ENCODE assay signal across 3 cellular contexts in the genomic region with DNA sequence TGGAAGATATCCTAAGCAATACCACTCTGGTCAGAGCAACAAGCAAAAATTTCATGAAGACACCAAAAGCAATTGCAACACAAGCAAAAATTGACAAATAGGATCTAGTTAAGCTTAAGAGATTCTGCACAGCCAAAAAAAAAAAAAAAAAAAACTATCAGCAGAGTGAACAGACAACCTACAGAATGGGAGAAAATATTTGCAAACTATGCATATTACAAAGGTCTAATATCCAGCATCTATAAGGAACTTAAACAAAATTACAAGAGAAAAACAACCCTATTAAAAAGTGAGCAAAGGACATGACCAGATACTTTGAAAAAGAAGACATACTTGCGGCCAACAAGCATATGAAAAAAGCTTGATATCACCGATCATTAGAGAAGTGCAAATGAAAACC.
TF ChIP-seq lines count a peak whose summit lies in the region.

No MANE protein-coding gene starts in this region.

TF ChIP-seq in HepG2, 621 proteins besides CTCF, POLR2A, EP300 and RAD21:
- TF ChIP-seq, protein P1, sequence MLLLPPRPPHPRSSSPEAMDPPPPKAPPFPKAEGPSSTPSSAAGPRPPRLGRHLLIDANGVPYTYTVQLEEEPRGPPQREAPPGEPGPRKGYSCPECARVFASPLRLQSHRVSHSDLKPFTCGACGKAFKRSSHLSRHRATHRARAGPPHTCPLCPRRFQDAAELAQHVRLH (CRISPR knock-in tag; IDR thresholded peaks at IDR 0.05; ENCODE audit: borderline replicate concordance, low read depth), result no peak
- TF ChIP-seq MAFK (conservative IDR thresholded peaks at IDR 0.05 in 1 of 2, IDR thresholded peaks at IDR 0.05 in 1 of 2; ENCODE audit: low read length in 2 of 2), result peak; percentile 7 to 45; a peak in 2 of 4 replicates

TF ChIP-seq in A549, 52 proteins besides CTCF, POLR2A, EP300 and RAD21:
- TF ChIP-seq RNF2 (IDR thresholded peaks at IDR 0.05; ENCODE audit: borderline replicate concordance, low read depth) (no peak), MAFK (IDR thresholded peaks at IDR 0.05; ENCODE audit: partially characterized antibody) (peak; percentile 17), TFCP2L1 (CRISPR knock-in tag; IDR thresholded peaks at IDR 0.05) (no peak)
- TF ChIP-seq, protein P2, sequence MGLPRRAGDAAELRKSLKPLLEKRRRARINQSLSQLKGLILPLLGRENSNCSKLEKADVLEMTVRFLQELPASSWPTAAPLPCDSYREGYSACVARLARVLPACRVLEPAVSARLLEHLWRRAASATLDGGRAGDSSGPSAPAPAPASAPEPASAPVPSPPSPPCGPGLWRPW (IDR thresholded peaks at IDR 0.05), result no peak

TF ChIP-seq in K562, 482 proteins besides CTCF, POLR2A, EP300 and RAD21:
- TF ChIP-seq MYC (IDR thresholded peaks at IDR 0.05; ENCODE audit: low read depth, low read length) (no peak), MYC (CRISPR knock-in tag; IDR thresholded peaks at IDR 0.05; ENCODE audit: borderline replicate concordance, low read depth) (no peak), MAFG (tag; conservative IDR thresholded peaks at IDR 0.05) (peak; percentile 44; the same call in 1 of the 2 replicates), FOXA3 (CRISPR knock-in tag; conservative IDR thresholded peaks at IDR 0.05 in 1 of 2, IDR thresholded peaks at IDR 0.05 in 1 of 2) (no peak), ARID2 (IDR thresholded peaks at IDR 0.05) (no peak), RNF2 (IDR thresholded peaks at IDR 0.05) (no peak), ZNF584 (CRISPR knock-in tag; IDR thresholded peaks at IDR 0.05; ENCODE audit: low read depth) (no peak), C11orf30 (IDR thresholded peaks at IDR 0.05; ENCODE audit: low read depth) (peak; percentile 70), TRIM28 (IDR thresholded peaks at IDR 0.05) (no peak), MTA3 (IDR thresholded peaks at IDR 0.05; ENCODE audit: borderline replicate concordance) (no peak), NFE2L1 (tag; IDR thresholded peaks at IDR 0.05; ENCODE audit: borderline replicate concordance, low read depth) (no peak), ZNF316 (IDR thresholded peaks at IDR 0.05) (peak; percentile 87; the same call in 1 of the 2 replicates), ZNF77 (CRISPR knock-in tag; IDR thresholded peaks at IDR 0.05) (no peak), CREM (IDR thresholded peaks at IDR 0.05; ENCODE audit: low read depth) (no peak)
- TF ChIP-seq, protein P3, sequence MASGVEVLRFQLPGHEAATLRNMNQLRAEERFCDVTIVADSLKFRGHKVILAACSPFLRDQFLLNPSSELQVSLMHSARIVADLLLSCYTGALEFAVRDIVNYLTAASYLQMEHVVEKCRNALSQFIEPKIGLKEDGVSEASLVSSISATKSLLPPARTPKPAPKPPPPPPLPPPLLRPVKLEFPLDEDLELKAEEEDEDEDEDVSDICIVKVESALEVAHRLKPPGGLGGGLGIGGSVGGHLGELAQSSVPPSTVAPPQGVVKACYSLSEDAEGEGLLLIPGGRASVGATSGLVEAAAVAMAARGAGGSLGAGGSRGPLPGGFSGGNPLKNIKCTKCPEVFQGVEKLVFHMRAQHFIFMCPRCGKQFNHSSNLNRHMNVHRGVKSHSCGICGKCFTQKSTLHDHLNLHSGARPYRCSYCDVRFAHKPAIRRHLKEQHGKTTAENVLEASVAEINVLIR (CRISPR knock-in tag; IDR thresholded peaks at IDR 0.05), result no peak
- TF ChIP-seq, protein P4, sequence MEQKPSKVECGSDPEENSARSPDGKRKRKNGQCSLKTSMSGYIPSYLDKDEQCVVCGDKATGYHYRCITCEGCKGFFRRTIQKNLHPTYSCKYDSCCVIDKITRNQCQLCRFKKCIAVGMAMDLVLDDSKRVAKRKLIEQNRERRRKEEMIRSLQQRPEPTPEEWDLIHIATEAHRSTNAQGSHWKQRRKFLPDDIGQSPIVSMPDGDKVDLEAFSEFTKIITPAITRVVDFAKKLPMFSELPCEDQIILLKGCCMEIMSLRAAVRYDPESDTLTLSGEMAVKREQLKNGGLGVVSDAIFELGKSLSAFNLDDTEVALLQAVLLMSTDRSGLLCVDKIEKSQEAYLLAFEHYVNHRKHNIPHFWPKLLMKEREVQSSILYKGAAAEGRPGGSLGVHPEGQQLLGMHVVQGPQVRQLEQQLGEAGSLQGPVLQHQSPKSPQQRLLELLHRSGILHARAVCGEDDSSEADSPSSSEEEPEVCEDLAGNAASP (IDR thresholded peaks at IDR 0.05), result no peak
- TF ChIP-seq, protein P5, sequence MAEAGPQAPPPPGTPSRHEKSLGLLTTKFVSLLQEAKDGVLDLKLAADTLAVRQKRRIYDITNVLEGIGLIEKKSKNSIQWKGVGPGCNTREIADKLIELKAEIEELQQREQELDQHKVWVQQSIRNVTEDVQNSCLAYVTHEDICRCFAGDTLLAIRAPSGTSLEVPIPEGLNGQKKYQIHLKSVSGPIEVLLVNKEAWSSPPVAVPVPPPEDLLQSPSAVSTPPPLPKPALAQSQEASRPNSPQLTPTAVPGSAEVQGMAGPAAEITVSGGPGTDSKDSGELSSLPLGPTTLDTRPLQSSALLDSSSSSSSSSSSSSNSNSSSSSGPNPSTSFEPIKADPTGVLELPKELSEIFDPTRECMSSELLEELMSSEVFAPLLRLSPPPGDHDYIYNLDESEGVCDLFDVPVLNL (CRISPR knock-in tag; IDR thresholded peaks at IDR 0.05; ENCODE audit: low read depth), result no peak
- TF ChIP-seq, protein P6, sequence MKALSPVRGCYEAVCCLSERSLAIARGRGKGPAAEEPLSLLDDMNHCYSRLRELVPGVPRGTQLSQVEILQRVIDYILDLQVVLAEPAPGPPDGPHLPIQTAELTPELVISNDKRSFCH (CRISPR knock-in tag; IDR thresholded peaks at IDR 0.05), result no peak
- TF ChIP-seq, protein P6 (tag; IDR thresholded peaks at IDR 0.05), result no peak
- TF ChIP-seq, protein P7, sequence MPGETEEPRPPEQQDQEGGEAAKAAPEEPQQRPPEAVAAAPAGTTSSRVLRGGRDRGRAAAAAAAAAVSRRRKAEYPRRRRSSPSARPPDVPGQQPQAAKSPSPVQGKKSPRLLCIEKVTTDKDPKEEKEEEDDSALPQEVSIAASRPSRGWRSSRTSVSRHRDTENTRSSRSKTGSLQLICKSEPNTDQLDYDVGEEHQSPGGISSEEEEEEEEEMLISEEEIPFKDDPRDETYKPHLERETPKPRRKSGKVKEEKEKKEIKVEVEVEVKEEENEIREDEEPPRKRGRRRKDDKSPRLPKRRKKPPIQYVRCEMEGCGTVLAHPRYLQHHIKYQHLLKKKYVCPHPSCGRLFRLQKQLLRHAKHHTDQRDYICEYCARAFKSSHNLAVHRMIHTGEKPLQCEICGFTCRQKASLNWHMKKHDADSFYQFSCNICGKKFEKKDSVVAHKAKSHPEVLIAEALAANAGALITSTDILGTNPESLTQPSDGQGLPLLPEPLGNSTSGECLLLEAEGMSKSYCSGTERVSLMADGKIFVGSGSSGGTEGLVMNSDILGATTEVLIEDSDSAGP (CRISPR knock-in tag; IDR thresholded peaks at IDR 0.05), result no peak
